8 cellular contexts compared by ENCODE assay signal in genomic region chr16:56789360-56789759, GRCh38. TPM values are rescaled to one million over a fixed set of nuclear protein-coding genes. Genes with fewer than 3 reads are reported as not detected.
DNase-seq lines count a peak whose midpoint lies in the region; ATAC-seq and TF ChIP-seq lines count a peak whose summit lies in the region.

No MANE protein-coding gene starts in this region.

- H3K27ac ChIP-seq in GM23338 (ENCODE audit: low read depth) (no peak overlapping the region), coronary artery (no peak overlapping the region)

- H3K9me2 ChIP-seq in GM23338 (ENCODE audit: insufficient read depth) = no peaks in the 10 kb centered on the region

- TF ChIP-seq CTCF in GM23338 (conservative IDR thresholded peaks at IDR 0.05; ENCODE audit: low read depth in 2 of 2) = peak; percentile 27 to 56; a peak in 3 of 4 replicates
- TF ChIP-seq CTCF in coronary artery (IDR thresholded peaks at IDR 0.05) = peak; percentile 15
- no peak for TF ChIP-seq CTCF in omental fat pad (IDR thresholded peaks at IDR 0.05)
- no peak for TF ChIP-seq CTCF in natural killer cell (IDR thresholded peaks at IDR 0.05)

- H3F3A ChIP-seq in GM23338 (replicated peaks; ENCODE audit: low read depth) = no peaks in the 10 kb centered on the region

- no peak overlapping the region for H3K4me3 ChIP-seq in GM23338
- H3K4me3 ChIP-seq in coronary artery = no peak overlapping the region

- H3K4me3 Mint-ChIP-seq in GM23338 = no peak overlapping the region
- H3K4me3 Mint-ChIP-seq in natural killer cell = no peak overlapping the region

- peaks cover 56% of the 10 kb centered on the region for H3K4me1 ChIP-seq in GM23338 (ENCODE audit: insufficient read depth)

- H3K27me3 Mint-ChIP-seq in GM23338 (ENCODE audit: insufficient read depth, low read depth, poor library complexity) (peaks cover 9% of the 10 kb centered on the region), natural killer cell (ENCODE audit: low read depth in 2 of 2) (no peaks in the 10 kb centered on the region)

- H3K36me3 ChIP-seq in GM23338 (ENCODE audit: insufficient read depth) = no peaks in the 10 kb centered on the region

- peaks cover 97% of the 10 kb centered on the region for H3K79me2 ChIP-seq in GM23338 (replicated peaks; ENCODE audit: insufficient read depth)

- H3K27me3 ChIP-seq in GM23338 (ENCODE audit: insufficient read depth) = no peaks in the 10 kb centered on the region

- DNase-seq in AG20443 (ENCODE audit: low spot score) (peak; percentile 49), GM23338 (ENCODE audit: low spot score) (no peak), NOMO-1 treated with dmso at 0.1 percent for 144 hours (lab: John Stamatoyannopoulos, UW; ENCODE audit: unreplicated experiment) (peak; percentile 5), coronary artery (ENCODE audit: low spot score) (no peak), omental fat pad (ENCODE audit: low spot score) (no peak), natural killer cell (no peak)

- H4K20me1 ChIP-seq in GM23338 (replicated peaks; ENCODE audit: insufficient read depth) = peaks cover 14% of the 10 kb centered on the region

- H3K27ac Mint-ChIP-seq in GM23338 (no peak overlapping the region), natural killer cell (no peak overlapping the region)

- ATAC-seq in GM23338 (no peak), omental fat pad (ENCODE audit: low FRiP score) (peak; percentile 73), natural killer cell (no peak), GM19324 (IDR thresholded peaks at IDR 0.05; ENCODE audit: low FRiP score, unreplicated experiment) (no peak), HG02759 (IDR thresholded peaks at IDR 0.05; ENCODE audit: unreplicated experiment) (no peak)

- no peaks in the 10 kb centered on the region; the same call in 2 of the 3 replicates for H3K36me3 Mint-ChIP-seq in GM23338 (ENCODE audit: low read depth)
- H3K36me3 Mint-ChIP-seq in natural killer cell = no peaks in the 10 kb centered on the region

- H3K9me3 Mint-ChIP-seq in GM23338 = no peaks in the 10 kb centered on the region; the same call in 2 of the 3 replicates
- H3K9me3 Mint-ChIP-seq in natural killer cell = no peaks in the 10 kb centered on the region

- intact Hi-C loops in natural killer cell (cut with micrococcal nuclease) = no loop called here

- no peak overlapping the region for H3K4me2 ChIP-seq in GM23338

- peaks cover 51% of the 10 kb centered on the region for H3K4me1 Mint-ChIP-seq in GM23338
- H3K4me1 Mint-ChIP-seq in natural killer cell = peaks cover 6 to 11% of the 10 kb centered on the region in 2 donors

- H2AFZ ChIP-seq in GM23338 = no peak overlapping the region

TF ChIP-seq in GM23338, 12 proteins besides CTCF, POLR2A, EP300 and RAD21 (continues in another document):
- TF ChIP-seq STAT1 (IDR thresholded peaks at IDR 0.05; ENCODE audit: unreplicated experiment) (no peak), ETS1 (IDR thresholded peaks at IDR 0.05) (no peak), EZH2phosphoT487 (IDR thresholded peaks at IDR 0.05; ENCODE audit: unreplicated experiment) (no peak), EZH2 (IDR thresholded peaks at IDR 0.05; ENCODE audit: low read depth, unreplicated experiment) (no peak), CREB1 (CRISPR knock-in tag; IDR thresholded peaks at IDR 0.05; ENCODE audit: low read depth) (no peak), ZNF462 (CRISPR knock-in tag; IDR thresholded peaks at IDR 0.05) (no peak), ZNF114 (CRISPR knock-in tag; IDR thresholded peaks at IDR 0.05) (no peak), ZNF331 (CRISPR knock-in tag; IDR thresholded peaks at IDR 0.05; ENCODE audit: low read depth) (no peak), JUNB (IDR thresholded peaks at IDR 0.05; ENCODE audit: unreplicated experiment) (no peak)

RNA-seq across cellular contexts. Expression of gene NUP93, which starts 59.4 kb away (rescaled TPM):
- 166 and 187 TPM in 2 replicates for total RNA-seq in GM23338 (2014; rRNA removed; shearing (Covaris generic))
- 139 and 144 TPM in 2 replicates for polyA plus RNA-seq in GM23338 (2016; fragmentation: Nextera tagmentation; extraction: Ambion mirVana)
- total RNA-seq in omental fat pad = 10 to 100 TPM; 21.6 to 55.5 (median 37.7) TPM
- 10 to 100 TPM; 83.7 to 88.8 (median 87.9) TPM for total RNA-seq in natural killer cell

Comparison
In these comparisons a context has a peak if more than half of its experiments do, and no peak if none do; other contexts are left out.
1. DNase-seq: peak in AG20443 (single experiment) and NOMO-1 treated with dmso at 0.1 percent for 144 hours (single experiment); none in GM23338 (single experiment), coronary artery (single experiment), omental fat pad (single experiment) and natural killer cell (single experiment).
2. CTCF ChIP-seq: peak in GM23338 (2 of 2) and coronary artery (single experiment); none in omental fat pad (0 of 3) and natural killer cell (single experiment).